ENCODE assay signal across 18 cellular contexts in the genomic region with DNA sequence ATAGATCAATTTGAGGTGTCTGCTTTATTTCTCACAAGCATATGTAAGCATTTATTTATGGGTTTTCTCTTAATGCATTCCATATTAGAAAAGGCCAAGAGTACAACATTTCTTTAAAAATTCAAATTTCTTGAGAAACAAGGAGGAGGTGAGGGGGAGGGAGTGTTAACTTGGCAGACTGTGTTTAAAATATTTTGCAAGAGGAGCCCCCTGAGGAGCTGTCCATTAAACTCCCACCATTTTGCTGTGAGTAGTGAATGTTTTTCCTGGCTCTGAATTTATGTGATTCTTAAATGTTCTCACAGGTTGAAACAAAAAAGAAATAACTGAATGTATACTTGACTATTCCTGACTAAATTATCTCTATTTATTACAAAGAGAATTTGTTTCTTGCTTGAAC.
DNase-seq lines count a peak whose midpoint lies in the region; ATAC-seq and TF ChIP-seq lines count a peak whose summit lies in the region.
"Had no signal": no experiment of that assay in that cellular context is flagged by ENCODE, and none has a peak within 500 bp of the region (broad histone marks: within the 10 kb centered on the region; RNA-seq: fewer than 3 reads in every experiment).

No MANE protein-coding gene starts in this region.

- TF ChIP-seq EP300 in Ishikawa (IDR thresholded peaks at IDR 0.05; ENCODE audit: borderline replicate concordance), result no peak

- H3K36me3 ChIP-seq in neuron (ENCODE audit: insufficient read depth, low read length), result no peaks in the 10 kb centered on the region
- H3K36me3 ChIP-seq: BLaER1, Peyer's patch had no signal

- no peaks in the 10 kb centered on the region for H3K9me3 ChIP-seq in neuron (ENCODE audit: low read length)
- H3K9me3 ChIP-seq: Peyer's patch had no signal

- H2AFZ ChIP-seq in neuron (ENCODE audit: low read depth, low read length), result peak overlapping the region; percentile 32

- DNase-seq in NCI-H446 treated with DMSO at 0.1 percent for 48 hours (lab: John Stamatoyannopoulos, UW) (peak; percentile 24), chondrocyte (ENCODE audit: low spot score) (no peak), T-helper 1 cell (no peak), ecto neural progenitor cell (ENCODE audit: low spot score) (no peak)
- DNase-seq in stimulated activated naive CD8-positive, alpha-beta T cell treated with anti-CD3 and anti-CD28 coated beads, Interleukin-15, Interleukin-2, amounts not matched to agents 100 U/mL and 50 U/mL, for 24 hours, result no peak
- DNase-seq: CD8-positive, alpha-beta memory T cell; GF-D8; GOT3; Kasumi-1; NCI-H2107; NCI-H510A; Peyer's patch; SHP77 had no signal

- H3K4me1 Mint-ChIP-seq in chondrocyte (ENCODE audit: low read depth), result peaks cover 33% of the 10 kb centered on the region
- H3K4me1 Mint-ChIP-seq: CD8-positive, alpha-beta memory T cell had no signal

- H3K27me3 Mint-ChIP-seq in chondrocyte (ENCODE audit: low read depth), result no peaks in the 10 kb centered on the region

- H3K36me3 Mint-ChIP-seq in chondrocyte (ENCODE audit: low read depth), result no peaks in the 10 kb centered on the region
- H3K36me3 Mint-ChIP-seq: CD8-positive, alpha-beta memory T cell had no signal

- no peak for TF ChIP-seq RAD21 in Ishikawa (IDR thresholded peaks at IDR 0.05; ENCODE audit: low read depth)

- peak overlapping the region; percentile 77 for H3K27ac Mint-ChIP-seq in chondrocyte (ENCODE audit: unreplicated experiment)
- H3K27ac Mint-ChIP-seq: CD8-positive, alpha-beta memory T cell had no signal

- H3K4me1 ChIP-seq in neuron (ENCODE audit: insufficient read depth, low read length), result peaks cover 5% of the 10 kb centered on the region
- H3K4me1 ChIP-seq: Peyer's patch had no signal

- no peaks in the 10 kb centered on the region for H3K27me3 ChIP-seq in neuron (ENCODE audit: insufficient read depth, low read length)
- H3K27me3 ChIP-seq: BLaER1, Peyer's patch had no signal

- no peak for ATAC-seq in HG03565 (IDR thresholded peaks at IDR 0.05; ENCODE audit: unreplicated experiment)
- no peak for ATAC-seq in stimulated activated naive CD8-positive, alpha-beta T cell treated with anti-CD3 and anti-CD28 coated beads, Interleukin-15, Interleukin-2, amounts not matched to agents 100 U/mL and 50 U/mL, for 24 hours
- ATAC-seq: HepG2 had no signal

- no peak overlapping the region for H3K4me3 ChIP-seq in neuron (ENCODE audit: low read length)
- H3K4me3 ChIP-seq: BLaER1, Peyer's patch had no signal

- H3K4me3 Mint-ChIP-seq in chondrocyte (ENCODE audit: unreplicated experiment), result peak overlapping the region; percentile 48
- H3K4me3 Mint-ChIP-seq: CD8-positive, alpha-beta memory T cell had no signal

- TF ChIP-seq CTCF in chondrocyte (IDR thresholded peaks at IDR 0.05), result no peak

- no peaks in the 10 kb centered on the region for H3K9me3 Mint-ChIP-seq in chondrocyte (ENCODE audit: low read depth)

TF ChIP-seq in Ishikawa, 13 proteins besides CTCF, POLR2A, EP300 and RAD21:
- TF ChIP-seq CEBPB (IDR thresholded peaks at IDR 0.05) (0 out of 2 replicates have a peak, but pooled peaks have one; percentile 10), TCF12 (IDR thresholded peaks at IDR 0.05; ENCODE audit: low read depth) (no peak)
- TF ChIP-seq, protein P1, sequence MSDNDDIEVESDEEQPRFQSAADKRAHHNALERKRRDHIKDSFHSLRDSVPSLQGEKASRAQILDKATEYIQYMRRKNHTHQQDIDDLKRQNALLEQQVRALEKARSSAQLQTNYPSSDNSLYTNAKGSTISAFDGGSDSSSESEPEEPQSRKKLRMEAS (IDR thresholded peaks at IDR 0.05), result no peak
- TF ChIP-seq, protein P2, sequence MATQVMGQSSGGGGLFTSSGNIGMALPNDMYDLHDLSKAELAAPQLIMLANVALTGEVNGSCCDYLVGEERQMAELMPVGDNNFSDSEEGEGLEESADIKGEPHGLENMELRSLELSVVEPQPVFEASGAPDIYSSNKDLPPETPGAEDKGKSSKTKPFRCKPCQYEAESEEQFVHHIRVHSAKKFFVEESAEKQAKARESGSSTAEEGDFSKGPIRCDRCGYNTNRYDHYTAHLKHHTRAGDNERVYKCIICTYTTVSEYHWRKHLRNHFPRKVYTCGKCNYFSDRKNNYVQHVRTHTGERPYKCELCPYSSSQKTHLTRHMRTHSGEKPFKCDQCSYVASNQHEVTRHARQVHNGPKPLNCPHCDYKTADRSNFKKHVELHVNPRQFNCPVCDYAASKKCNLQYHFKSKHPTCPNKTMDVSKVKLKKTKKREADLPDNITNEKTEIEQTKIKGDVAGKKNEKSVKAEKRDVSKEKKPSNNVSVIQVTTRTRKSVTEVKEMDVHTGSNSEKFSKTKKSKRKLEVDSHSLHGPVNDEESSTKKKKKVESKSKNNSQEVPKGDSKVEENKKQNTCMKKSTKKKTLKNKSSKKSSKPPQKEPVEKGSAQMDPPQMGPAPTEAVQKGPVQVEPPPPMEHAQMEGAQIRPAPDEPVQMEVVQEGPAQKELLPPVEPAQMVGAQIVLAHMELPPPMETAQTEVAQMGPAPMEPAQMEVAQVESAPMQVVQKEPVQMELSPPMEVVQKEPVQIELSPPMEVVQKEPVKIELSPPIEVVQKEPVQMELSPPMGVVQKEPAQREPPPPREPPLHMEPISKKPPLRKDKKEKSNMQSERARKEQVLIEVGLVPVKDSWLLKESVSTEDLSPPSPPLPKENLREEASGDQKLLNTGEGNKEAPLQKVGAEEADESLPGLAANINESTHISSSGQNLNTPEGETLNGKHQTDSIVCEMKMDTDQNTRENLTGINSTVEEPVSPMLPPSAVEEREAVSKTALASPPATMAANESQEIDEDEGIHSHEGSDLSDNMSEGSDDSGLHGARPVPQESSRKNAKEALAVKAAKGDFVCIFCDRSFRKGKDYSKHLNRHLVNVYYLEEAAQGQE (IDR thresholded peaks at IDR 0.05; ENCODE audit: low read depth), result no peak
